ENCODE assay signal across 20 cellular contexts in genomic region chr12:42868291-42868690, GRCh38.
DNase-seq lines count a peak whose midpoint lies in the region; ATAC-seq and TF ChIP-seq lines count a peak whose summit lies in the region.
"Had no signal": no experiment of that assay in that cellular context is flagged by ENCODE, and none has a peak within 500 bp of the region (broad histone marks: within the 10 kb centered on the region; RNA-seq: fewer than 3 reads in every experiment).

No MANE protein-coding gene starts in this region.

- H3K36me3 ChIP-seq in heart left ventricle, result no peaks in the 10 kb centered on the region
- H3K36me3 ChIP-seq: Peyer's patch had no signal

- H3K4me3 ChIP-seq in fibroblast of the aortic adventitia (ENCODE audit: low read depth, low read length) (no peak overlapping the region), heart left ventricle (no peak overlapping the region)
- H3K4me3 ChIP-seq: Peyer's patch, SK-N-MC had no signal

- no peaks in the 10 kb centered on the region for H3K9me3 ChIP-seq in heart left ventricle
- H3K9me3 ChIP-seq: Caco-2, Peyer's patch had no signal

- WGBS in heart left ventricle, 4 donors, result 90 to 97% (median 95%) methylated on average over 1 of the region's 1 CpG

- no peak for ATAC-seq in GM19463 (IDR thresholded peaks at IDR 0.05; ENCODE audit: unreplicated experiment)
- no peak for ATAC-seq in heart left ventricle
- ATAC-seq: Right ventricle myocardium inferior had no signal

- DNase-seq in NCI-H2171 treated with DMSO at 0.1 percent for 48 hours (lab: John Stamatoyannopoulos, UW) (peak; percentile 43), NCI-H2171 (lab: John Stamatoyannopoulos, UW) (no peak), fibroblast of the aortic adventitia (ENCODE audit: low read depth) (peak; percentile 52), heart left ventricle (no peak), NCI-H524 treated with DMSO at 0.1 percent for 48 hours (lab: John Stamatoyannopoulos, UW) (no peak), DMS153 treated with DMSO at 0.1 percent for 48 hours (lab: John Stamatoyannopoulos, UW; ENCODE audit: unreplicated experiment) (no peak)
- DNase-seq: Caco-2; CD4-positive, alpha-beta T cell; GF-D8; HCEC 1CT; NCI-H1417 treated with DMSO at 0.1 percent for 48 hours; NCI-H187 treated with DMSO at 0.1 percent for 48 hours; NCI-H69; NK-92 treated with Interleukin-12 subunit alpha and Interleukin-12 subunit beta, amount 100 ng/mL, for 24 hours; Peyer's patch had no signal

- TF ChIP-seq CTCF in VCaP (conservative IDR thresholded peaks at IDR 0.05) (no peak), fibroblast of the aortic adventitia (IDR thresholded peaks at IDR 0.05; ENCODE audit: insufficient read depth, low read length) (no peak), heart left ventricle (IDR thresholded peaks at IDR 0.05) (no peak)

- no peaks in the 10 kb centered on the region for H3K27me3 ChIP-seq in heart left ventricle
- H3K27me3 ChIP-seq: Peyer's patch had no signal

- TF ChIP-seq POLR2A in heart left ventricle (IDR thresholded peaks at IDR 0.05), result no peak

- H3K27ac ChIP-seq in VCaP (peak overlapping the region; percentile 98; the same call in 1 of the 2 replicates), heart left ventricle (no peak overlapping the region)
- H3K27ac ChIP-seq: 22Rv1, Peyer's patch, SK-N-MC had no signal

- intact Hi-C loops in heart left ventricle (cut with DNase I), result no loop called here

- no peaks in the 10 kb centered on the region for H3K4me1 ChIP-seq in heart left ventricle
- H3K4me1 ChIP-seq: Caco-2, Peyer's patch had no signal

Comparison
In these comparisons a context has a peak if more than half of its experiments do, and no peak if none do; other contexts are left out.
1. DNase-seq: peak in NCI-H2171 treated with DMSO at 0.1 percent for 48 hours (single experiment) and fibroblast of the aortic adventitia (single experiment); none in NCI-H2171 (single experiment), heart left ventricle (0 of 5), NCI-H524 treated with DMSO at 0.1 percent for 48 hours (single experiment) and DMS153 treated with DMSO at 0.1 percent for 48 hours (single experiment).